Comparison of ENCODE assay signal across 9 cellular contexts in genomic region chr9:14309403-14309802, GRCh38. TPM values are rescaled to one million over a fixed set of nuclear protein-coding genes. Genes with fewer than 3 reads are reported as not detected.
A peak's percentile ranks its signal among the peaks of the same experiment; 100 is the strongest.
DNase-seq lines count a peak whose midpoint lies in the region; ATAC-seq, FAIRE-seq and TF ChIP-seq lines count a peak whose summit lies in the region.
"Had no signal": no experiment of that assay in that cellular context is flagged by ENCODE, and none has a peak within 500 bp of the region (broad histone marks: within the 10 kb centered on the region; RNA-seq: fewer than 3 reads in every experiment).

No MANE protein-coding gene starts in this region.

- peak overlapping the region; percentile 0 to 99 (median 72) for H3K27ac ChIP-seq in pancreas

- H3K27me3 ChIP-seq in pancreas = no peaks in the 10 kb centered on the region

- peak overlapping the region; percentile 96 for H3K4me3 ChIP-seq in epithelial cell of esophagus (ENCODE audit: low read length)
- H3K4me3 ChIP-seq in pancreas = peak overlapping the region in 3 of 4 donors; percentile 1 to 75 (median 74)

- DNase-seq in DMS79 treated with DMSO at 0.1 percent for 48 hours (lab: John Stamatoyannopoulos, UW) = peak; percentile 90
- peak; percentile 56 for DNase-seq in RCC 7860 (ENCODE audit: low spot score)
- no peak for DNase-seq in epithelial cell of esophagus (ENCODE audit: low read depth)
- DNase-seq in pancreas = no peak
- no peak for DNase-seq in activated CD4-positive, alpha-beta T cell treated with anti-CD3 and anti-CD28 coated beads for 4 hours
- no peak for DNase-seq in cerebellar nuclear complex (lab: John Stamatoyannopoulos, UW)
- DNase-seq: SW 1271 had no signal

- FAIRE-seq in RCC 7860 (lab: Jason Lieb, UNC) (peak; percentile 68), pancreas (lab: Jason Lieb, UNC) (no peak)

- 2 to 4% methylated on average over 2 of the region's 2 CpGs for WGBS in pancreas, 2 donors

- no peak for TF ChIP-seq CTCF in epithelial cell of esophagus (IDR thresholded peaks at IDR 0.05; ENCODE audit: insufficient read depth, low read depth, low read length, missing control alignments)
- TF ChIP-seq CTCF in pancreas (IDR thresholded peaks at IDR 0.05) = no peak

- no peaks in the 10 kb centered on the region for H3K9me3 ChIP-seq in pancreas

- intact Hi-C loops in pancreas (cut with DNase I) = no loop called here

- H3K4me1 ChIP-seq in pancreas = peaks cover 15 to 31% (median 22%) of the 10 kb centered on the region in 3 donors

- H3K36me3 ChIP-seq in pancreas = no peaks in the 10 kb centered on the region

- ATAC-seq in pancreas = peak; percentile 7 to 37 (median 19)
- ATAC-seq in esophagus mucosa = no peak
- no peak for ATAC-seq in GM18519 (IDR thresholded peaks at IDR 0.05; ENCODE audit: low FRiP score, unreplicated experiment)

RNA-seq across cellular contexts. Expression of gene NFIB, which starts 4.5 kb away (rescaled TPM):
- total RNA-seq in pancreas (10 to 100 TPM; 40.9 to 65.0 (median 53.0) TPM), esophagus mucosa (37.2 TPM)
- polyA plus RNA-seq in pancreas = 1 to 10 TPM; 8.9 to 10.0 TPM

Comparison
In these comparisons a context has a peak if more than half of its experiments do, and no peak if none do; other contexts are left out.
1. DNase-seq: peak in DMS79 treated with DMSO at 0.1 percent for 48 hours (single experiment) and RCC 7860 (single experiment); none in epithelial cell of esophagus (single experiment), pancreas (0 of 6), activated CD4-positive, alpha-beta T cell treated with anti-CD3 and anti-CD28 coated beads for 4 hours (0 of 2) and cerebellar nuclear complex (0 of 2).
2. ATAC-seq: peak in pancreas (4 of 4); none in esophagus mucosa (single experiment) and GM18519 (single experiment).